26 cellular contexts compared by ENCODE assay signal in genomic region chr1:66050123-66050522, GRCh38.
"Had no signal": no experiment of that assay in that cellular context is flagged by ENCODE, and none has a peak within 500 bp of the region (broad histone marks: within the 10 kb centered on the region; RNA-seq: fewer than 3 reads in every experiment).

No MANE protein-coding gene starts in this region.

- H3K36me3 Mint-ChIP-seq: activated CD8-positive, alpha-beta memory T cell treated with anti-CD3 and anti-CD28 coated beads, Interleukin-2, amount 10 ng/mL, durations not matched to agents 7 days and 5 days; activated naive CD4-positive, alpha-beta T cell treated with anti-CD3 and anti-CD28 coated beads, Interleukin-2, amount 50 U/mL, for 24 hours; memory B cell; naive B cell; stimulated activated naive B cell treated with anti-CD40 and anti-IgM and Interleukin-4, amounts not matched to agents 10 μg/mL and 1 μg/mL and 100 μg/mL, for 72 hours had no signal

- H3K4me3 ChIP-seq: colonic mucosa, esophagus muscularis mucosa, left ventricle myocardium inferior, prostate gland, smooth muscle cell, stomach, testis, transverse colon had no signal

- H3K27ac Mint-ChIP-seq: activated B cell treated with CpG ODN at 0.5 μM for 24 hours; activated CD8-positive, alpha-beta memory T cell treated with anti-CD3 and anti-CD28 coated beads, Interleukin-2, amount 10 ng/mL, durations not matched to agents 7 days and 5 days; activated CD8-positive, alpha-beta T cell treated with anti-CD3 and anti-CD28 coated beads, Interleukin-2, amount 10 ng/mL, durations not matched to agents 7 days and 5 days; activated naive CD4-positive, alpha-beta T cell treated with anti-CD3 and anti-CD28 coated beads, Interleukin-2, amount 50 U/mL, for 24 hours; activated naive CD8-positive, alpha-beta T cell treated with anti-CD3 and anti-CD28 coated beads, Interleukin-2, amount 50 U/mL, for 24 hours; activated T-helper 2 cell treated with anti-CD3 and anti-CD28 coated beads, Interferon-gamma antibody, Interleukin-2, Interleukin-4, amounts not matched to agents 10 μg/mL and 5 μg/mL and 100 μg/mL, durations not matched to agents 14 hours and 24 hours and 36 hours; memory B cell; nephron progenitor cell; stimulated activated naive B cell treated with anti-CD40 and anti-IgM and Interleukin-4, amounts not matched to agents 10 μg/mL and 1 μg/mL and 100 μg/mL, for 72 hours had no signal

- H3K36me3 ChIP-seq: colonic mucosa, esophagus muscularis mucosa, left ventricle myocardium inferior, neutrophil, prostate gland, stomach, transverse colon had no signal

- H3K4me1 ChIP-seq: colonic mucosa, esophagus muscularis mucosa, foreskin keratinocyte, left ventricle myocardium inferior, prostate gland, testis, transverse colon had no signal

- FAIRE-seq: bronchial epithelial cell, islet of Langerhans had no signal

- H3K4me3 Mint-ChIP-seq: activated B cell treated with CpG ODN at 0.5 μM for 24 hours; activated CD8-positive, alpha-beta memory T cell treated with anti-CD3 and anti-CD28 coated beads, Interleukin-2, amount 10 ng/mL, durations not matched to agents 7 days and 5 days; activated CD8-positive, alpha-beta T cell treated with anti-CD3 and anti-CD28 coated beads, Interleukin-2, amount 10 ng/mL, durations not matched to agents 7 days and 5 days; activated naive CD4-positive, alpha-beta T cell treated with anti-CD3 and anti-CD28 coated beads, Interleukin-2, amount 50 U/mL, for 24 hours; activated naive CD8-positive, alpha-beta T cell treated with anti-CD3 and anti-CD28 coated beads, Interleukin-2, amount 50 U/mL, for 24 hours; memory B cell; naive B cell; nephron progenitor cell; stimulated activated naive B cell treated with anti-CD40 and anti-IgM and Interleukin-4, amounts not matched to agents 10 μg/mL and 1 μg/mL and 100 μg/mL, for 72 hours had no signal

- DNase-seq: activated B cell treated with CpG ODN at 0.5 μM for 24 hours; activated CD8-positive, alpha-beta memory T cell treated with anti-CD3 and anti-CD28 coated beads, Interleukin-2, amount 10 ng/mL, durations not matched to agents 7 days and 5 days; activated CD8-positive, alpha-beta T cell treated with anti-CD3 and anti-CD28 coated beads, Interleukin-2, amount 10 ng/mL, durations not matched to agents 7 days and 5 days; activated naive CD8-positive, alpha-beta T cell treated with anti-CD3 and anti-CD28 coated beads, Interleukin-2, amount 50 U/mL, for 24 hours; activated T-cell treated with anti-CD3 and anti-CD28 coated beads, Interleukin-2, amount 50 U/mL, for 48 hours; colonic mucosa; foreskin keratinocyte; left ventricle myocardium inferior; naive B cell; nephron progenitor cell; stimulated activated CD4-positive, alpha-beta T cell treated with anti-CD3 and anti-CD28 coated beads, Interleukin-15, amount 100 ng/mL, for 24 hours; stimulated activated CD4-positive, alpha-beta T cell treated with anti-CD3 and anti-CD28 coated beads, Interleukin-2, amount 100 ng/mL, for 24 hours; stimulated activated naive B cell treated with anti-CD40 and anti-IgM and Interleukin-4, amounts not matched to agents 10 μg/mL and 1 μg/mL and 100 μg/mL, for 72 hours; stomach; T-helper 2 cell; testis; transverse colon had no signal

- H3K27me3 ChIP-seq: colonic mucosa, esophagus muscularis mucosa, foreskin keratinocyte, neutrophil, stomach, testis, transverse colon had no signal

- H3K9me3 ChIP-seq: colonic mucosa, esophagus muscularis mucosa, left ventricle myocardium inferior, neutrophil, prostate gland, stomach, testis, transverse colon had no signal

- H3K27ac ChIP-seq: colonic mucosa, esophagus muscularis mucosa, foreskin keratinocyte, left ventricle myocardium inferior, neutrophil, prostate gland, stomach, testis, transverse colon had no signal

- ATAC-seq: activated CD8-positive, alpha-beta memory T cell treated with anti-CD3 and anti-CD28 coated beads, Interleukin-2, amount 10 ng/mL, durations not matched to agents 7 days and 5 days; activated CD8-positive, alpha-beta T cell treated with anti-CD3 and anti-CD28 coated beads, Interleukin-2, amount 10 ng/mL, durations not matched to agents 7 days and 5 days; activated naive CD8-positive, alpha-beta T cell treated with anti-CD3 and anti-CD28 coated beads, Interleukin-2, amount 50 U/mL, for 24 hours; foreskin keratinocyte; stimulated activated naive B cell treated with anti-CD40 and anti-IgM and Interleukin-4, amounts not matched to agents 10 μg/mL and 1 μg/mL and 100 μg/mL, for 72 hours had no signal

- H3K4me1 Mint-ChIP-seq: activated B cell treated with CpG ODN at 0.5 μM for 24 hours; activated CD8-positive, alpha-beta memory T cell treated with anti-CD3 and anti-CD28 coated beads, Interleukin-2, amount 10 ng/mL, durations not matched to agents 7 days and 5 days; activated naive CD4-positive, alpha-beta T cell treated with anti-CD3 and anti-CD28 coated beads, Interleukin-2, amount 50 U/mL, for 24 hours; activated naive CD8-positive, alpha-beta T cell treated with anti-CD3 and anti-CD28 coated beads, Interleukin-2, amount 50 U/mL, for 24 hours; memory B cell; naive B cell; nephron progenitor cell; stimulated activated naive B cell treated with anti-CD40 and anti-IgM and Interleukin-4, amounts not matched to agents 10 μg/mL and 1 μg/mL and 100 μg/mL, for 72 hours had no signal

- H3K27me3 Mint-ChIP-seq: activated naive CD8-positive, alpha-beta T cell treated with anti-CD3 and anti-CD28 coated beads, Interleukin-2, amount 50 U/mL, for 24 hours had no signal

- H3K9me3 Mint-ChIP-seq: activated B cell treated with CpG ODN at 0.5 μM for 24 hours; activated naive CD4-positive, alpha-beta T cell treated with anti-CD3 and anti-CD28 coated beads, Interleukin-2, amount 50 U/mL, for 24 hours; activated naive CD8-positive, alpha-beta T cell treated with anti-CD3 and anti-CD28 coated beads, Interleukin-2, amount 50 U/mL, for 24 hours; activated T-helper 2 cell treated with anti-CD3 and anti-CD28 coated beads, Interferon-gamma antibody, Interleukin-2, Interleukin-4, amounts not matched to agents 10 μg/mL and 5 μg/mL and 100 μg/mL, durations not matched to agents 14 hours and 24 hours and 36 hours; naive B cell; nephron progenitor cell; stimulated activated naive B cell treated with anti-CD40 and anti-IgM and Interleukin-4, amounts not matched to agents 10 μg/mL and 1 μg/mL and 100 μg/mL, for 72 hours had no signal
